Comparison of ENCODE assay signal across 20 cellular contexts in genomic region chr3:149989307-149989706, GRCh38. TPM values are rescaled to one million over a fixed set of nuclear protein-coding genes. Genes with fewer than 3 reads are reported as not detected.
A peak's percentile ranks its signal among the peaks of the same experiment; 100 is the strongest.
DNase-seq lines count a peak whose midpoint lies in the region; ATAC-seq and TF ChIP-seq lines count a peak whose summit lies in the region.
"Had no signal": no experiment of that assay in that cellular context is flagged by ENCODE, and none has a peak within 500 bp of the region (broad histone marks: within the 10 kb centered on the region; RNA-seq: fewer than 3 reads in every experiment).

No MANE protein-coding gene starts in this region.

- no peaks in the 10 kb centered on the region for H3K27me3 ChIP-seq in ascending aorta
- H3K27me3 ChIP-seq: BLaER1 treated with 17β-estradiol and CSF1 and Interleukin-3, amounts not matched to agents 10 nM and 100 nM had no signal

- H3K27ac ChIP-seq in ascending aorta = peak overlapping the region; percentile 44 to 47
- H3K27ac ChIP-seq: 22Rv1; A549; BLaER1 treated with 17β-estradiol and CSF1 and Interleukin-3, amounts not matched to agents 10 nM and 100 nM; C4-2B had no signal

- no peaks in the 10 kb centered on the region for H3K27me3 Mint-ChIP-seq in chondrocyte (ENCODE audit: low read depth)

- ATAC-seq in GM18868 (IDR thresholded peaks at IDR 0.05; ENCODE audit: unreplicated experiment) = peak; percentile 63
- no peak for ATAC-seq in HG02852 (IDR thresholded peaks at IDR 0.05; ENCODE audit: unreplicated experiment)
- no peak for ATAC-seq in HG02763 (IDR thresholded peaks at IDR 0.05; ENCODE audit: unreplicated experiment)
- no peak for ATAC-seq in HG03469 (IDR thresholded peaks at IDR 0.05; ENCODE audit: unreplicated experiment)
- ATAC-seq: A549; CD8-positive, alpha-beta T cell had no signal

- H3K4me3 ChIP-seq in ascending aorta = no peak overlapping the region
- H3K4me3 ChIP-seq: A549; BLaER1 treated with 17β-estradiol and CSF1 and Interleukin-3, amounts not matched to agents 10 nM and 100 nM had no signal

- intact Hi-C loops in ascending aorta (cut with DNase I) = no loop called here

- no peak overlapping the region for H3K4me3 Mint-ChIP-seq in chondrocyte (ENCODE audit: unreplicated experiment)
- H3K4me3 Mint-ChIP-seq: B cell; CD4-positive, alpha-beta T cell; CD8-positive, alpha-beta T cell had no signal

- peak overlapping the region; percentile 88 for H3K27ac Mint-ChIP-seq in chondrocyte (ENCODE audit: unreplicated experiment)
- H3K27ac Mint-ChIP-seq: B cell; CD4-positive, alpha-beta T cell; CD8-positive, alpha-beta T cell had no signal

- H3K9me3 Mint-ChIP-seq in chondrocyte (ENCODE audit: low read depth) = peaks cover 6% of the 10 kb centered on the region

- DNase-seq in NCI-H526 treated with DMSO at 0.1 percent for 48 hours (lab: John Stamatoyannopoulos, UW) = peak; percentile 23
- no peak for DNase-seq in ascending aorta (ENCODE audit: low spot score in 2 of 2)
- DNase-seq in chondrocyte (ENCODE audit: low spot score) = no peak
- DNase-seq in KG1 (lab: John Stamatoyannopoulos, UW) = no peak
- DNase-seq: AML-193; Caco-2; Calu3; CD4-positive, alpha-beta T cell; CD8-positive, alpha-beta T cell; DMS79 treated with DMSO at 0.1 percent for 48 hours; GF-D8 had no signal

- peaks cover 35% of the 10 kb centered on the region for H3K4me1 Mint-ChIP-seq in chondrocyte (ENCODE audit: low read depth)
- H3K4me1 Mint-ChIP-seq: B cell had no signal

- H3K36me3 ChIP-seq in ascending aorta = no peaks in the 10 kb centered on the region
- H3K36me3 ChIP-seq: BLaER1 treated with 17β-estradiol and CSF1 and Interleukin-3, amounts not matched to agents 10 nM and 100 nM had no signal

- peaks cover 2 to 4% of the 10 kb centered on the region in 2 donors for H3K9me3 ChIP-seq in ascending aorta

- no peak for TF ChIP-seq CTCF in ascending aorta (IDR thresholded peaks at IDR 0.05)
- TF ChIP-seq CTCF in chondrocyte (IDR thresholded peaks at IDR 0.05) = no peak

- peaks cover 0 to 9% of the 10 kb centered on the region in 2 donors for H3K4me1 ChIP-seq in ascending aorta
- H3K4me1 ChIP-seq: A549; BLaER1 treated with 17β-estradiol and CSF1 and Interleukin-3, amounts not matched to agents 10 nM and 100 nM; Caco-2 had no signal

- H3K36me3 Mint-ChIP-seq in chondrocyte (ENCODE audit: low read depth) = no peaks in the 10 kb centered on the region
- H3K36me3 Mint-ChIP-seq: CD8-positive, alpha-beta T cell had no signal

RNA-seq across cellular contexts. Expression of gene PFN2, which starts 18.6 kb away (rescaled TPM):
- 19.3 TPM for total RNA-seq in ascending aorta
- total RNA-seq in chondrocyte = 430 to 447 TPM (median 437 TPM) in 3 replicates

Comparison
In these comparisons a context has a peak if more than half of its experiments do, and no peak if none do; other contexts are left out.
1. RNA of gene PFN2, which starts 18.6 kb away (total RNA-seq): 430 to 447 TPM in chondrocyte; 19.3 TPM in ascending aorta (single experiment); every median in the first group is over 10 times any median in the second.